ENCODE assay signal across 19 cellular contexts in the genomic region with DNA sequence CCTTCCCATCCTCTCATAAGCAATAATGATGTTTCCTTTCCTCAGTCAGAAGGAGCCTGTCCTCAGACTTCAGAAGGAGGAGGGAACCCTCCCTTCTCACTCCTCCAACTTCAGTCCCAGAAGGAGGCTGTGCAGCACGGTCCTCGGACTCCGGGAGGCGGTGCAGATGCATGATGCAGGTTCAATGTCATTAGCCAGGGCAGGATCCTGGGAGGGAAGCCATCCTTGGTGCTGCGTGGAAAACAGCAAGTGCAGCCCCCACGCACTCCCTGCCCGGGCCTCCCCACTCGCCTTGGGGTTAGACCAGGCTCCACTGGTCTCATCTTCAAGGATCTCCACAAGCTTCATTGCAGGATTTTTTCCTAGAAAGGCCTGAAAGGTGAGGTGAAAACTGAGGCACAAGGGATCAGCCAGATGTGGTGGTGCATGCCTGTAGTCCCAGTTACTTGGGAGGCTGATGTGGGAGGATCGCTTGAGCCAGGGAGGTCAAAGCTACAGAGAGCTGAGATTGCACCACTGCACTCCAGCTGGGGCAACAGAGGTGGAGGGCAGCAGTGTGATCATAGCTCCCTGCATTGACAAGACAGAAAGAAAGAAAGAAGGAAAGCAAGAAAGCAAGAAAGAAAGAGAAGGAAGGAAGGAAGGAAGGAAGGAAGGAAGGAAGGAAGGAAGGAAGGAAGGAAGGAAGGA.
"Had no signal": no experiment of that assay in that cellular context is flagged by ENCODE, and none has a peak within 500 bp of the region (broad histone marks: within the 10 kb centered on the region; RNA-seq: fewer than 3 reads in every experiment).

No MANE protein-coding gene starts in this region.

- H3K4me3 ChIP-seq: Peyer's patch had no signal

- H3K36me3 ChIP-seq: brain microvascular endothelial cell, Peyer's patch had no signal

- ATAC-seq: activated CD4-positive, CD25-positive, alpha-beta regulatory T cell treated with anti-CD3 and anti-CD28 coated beads, Interleukin-2, amount 50 U/mL, for 24 hours; activated CD8-positive, alpha-beta T cell treated with anti-CD3 and anti-CD28 coated beads, Interleukin-2, amount 10 ng/mL, durations not matched to agents 7 days and 5 days had no signal

- DNase-seq: activated CD4-positive, alpha-beta T cell treated with anti-CD3 and anti-CD28 coated beads for 4 hours; activated CD4-positive, alpha-beta T cell treated with anti-CD3 and anti-CD28 coated beads, Interleukin-2, amount 50 U/mL, for 4 hours; activated CD8-positive, alpha-beta memory T cell treated with anti-CD3 and anti-CD28 coated beads, Interleukin-2, amount 50 U/mL, for 48 hours; activated CD8-positive, alpha-beta T cell treated with anti-CD3 and anti-CD28 coated beads, Interleukin-2, amount 10 ng/mL, durations not matched to agents 7 days and 5 days; activated T-cell treated with anti-CD3 and anti-CD28 coated beads, Interleukin-2, amount 50 U/mL, for 1 hour; brain microvascular endothelial cell; MM.1S; NCI-H1105; NCI-H1436; NCI-H1694 treated with DMSO at 0.1 percent for 48 hours; NCI-H2029 treated with DMSO at 0.1 percent for 48 hours; NCI-H345; NCI-H510A; NCI-H526 treated with DMSO at 0.1 percent for 48 hours; NCI-H82; Peyer's patch; SHP77 had no signal

- H3K27me3 ChIP-seq: brain microvascular endothelial cell, Peyer's patch had no signal

- H3K27ac ChIP-seq: brain microvascular endothelial cell, Peyer's patch, RWPE1 had no signal
